1 cellular context compared by ENCODE assay signal in genomic region chr9:72843525-72844439, GRCh38.
TF ChIP-seq lines count a peak whose summit lies in the region.

No MANE protein-coding gene starts in this region.

TF ChIP-seq in H1, 55 proteins besides CTCF, POLR2A, EP300 and RAD21 (continued from another document):
- TF ChIP-seq CHD2 (IDR thresholded peaks at IDR 0.05; ENCODE audit: low read length) (no peak), BCL11A (IDR thresholded peaks at IDR 0.05; ENCODE audit: low read depth in 2 of 2, low read length in 2 of 2) (no peak), SP4 (IDR thresholded peaks at IDR 0.05; ENCODE audit: low read length) (no peak), RFX5 (IDR thresholded peaks at IDR 0.05; ENCODE audit: borderline replicate concordance, low read depth, low read length) (no peak), NANOG (IDR thresholded peaks at IDR 0.05; ENCODE audit: insufficient read depth, low read depth, low read length, poor library complexity, severe bottlenecking) (no peak), EZH2 (IDR thresholded peaks at IDR 0.05; ENCODE audit: low read depth, low read length, severe bottlenecking) (no peak), CHD1 (IDR thresholded peaks at IDR 0.05; ENCODE audit: low read depth, low read length) (no peak), SAP30 (IDR thresholded peaks at IDR 0.05; ENCODE audit: insufficient read depth, insufficient replicate concordance, low read length) (no peak), SIX5 (IDR thresholded peaks at IDR 0.05; ENCODE audit: low read depth, low read length) (no peak), ATF3 (IDR thresholded peaks at IDR 0.05; ENCODE audit: insufficient read depth, low read depth, low read length) (no peak), CBX8 (IDR thresholded peaks at IDR 0.05; ENCODE audit: borderline replicate concordance, low read depth, low read length) (no peak), CEBPB (IDR thresholded peaks at IDR 0.05; ENCODE audit: low read depth, low read length) (no peak), TAF1 (IDR thresholded peaks at IDR 0.05; ENCODE audit: low read depth, low read length) (no peak), JUN (IDR thresholded peaks at IDR 0.05; ENCODE audit: low read depth, low read length) (no peak)
